ENCODE assay signal across 16 cellular contexts in the genomic region with DNA sequence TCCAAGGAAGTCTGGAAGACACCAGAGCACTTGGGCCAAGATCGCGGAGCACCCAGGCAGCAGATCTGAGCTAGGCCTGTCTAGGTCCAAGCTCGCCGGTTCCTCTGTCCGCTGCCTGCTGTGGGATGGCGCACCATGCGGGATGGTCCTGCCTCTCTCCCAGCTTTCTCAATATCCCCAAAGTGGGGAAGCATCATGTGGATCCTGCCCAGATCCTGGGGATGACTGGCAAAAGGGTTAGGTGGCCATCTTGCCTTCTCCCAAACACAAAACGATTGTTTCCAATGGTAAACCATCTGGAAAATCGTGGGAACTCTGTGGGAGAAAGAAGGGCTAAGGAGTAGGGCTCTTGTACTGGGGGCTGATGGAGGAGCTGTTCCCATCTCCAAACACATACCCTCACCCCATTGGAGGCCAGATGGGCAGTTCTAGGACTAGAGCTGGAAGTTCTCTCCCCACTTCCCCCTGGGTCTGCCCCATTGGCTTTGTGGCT. TPM values are rescaled to one million over a fixed set of nuclear protein-coding genes. Genes with fewer than 3 reads are reported as not detected.
A peak's percentile ranks its signal among the peaks of the same experiment; 100 is the strongest.
DNase-seq lines count a peak whose midpoint lies in the region; ATAC-seq, FAIRE-seq and TF ChIP-seq lines count a peak whose summit lies in the region.
"Had no signal": no experiment of that assay in that cellular context is flagged by ENCODE, and none has a peak within 500 bp of the region (broad histone marks: within the 10 kb centered on the region; RNA-seq: fewer than 3 reads in every experiment).

No MANE protein-coding gene starts in this region.

- no peak overlapping the region for H2AFZ ChIP-seq in Karpas-422 (ENCODE audit: low read length)

- peaks cover 77% of the 10 kb centered on the region for H3K36me3 ChIP-seq in DOHH2 (ENCODE audit: control insufficient read depth, low read length)
- peaks cover 5% of the 10 kb centered on the region; the same call in 1 of the 2 replicates for H3K36me3 ChIP-seq in Karpas-422 (ENCODE audit: insufficient read depth, low read length)

- H3K9me3 ChIP-seq in DOHH2 (ENCODE audit: control insufficient read depth, insufficient read depth, low read length): no peaks in the 10 kb centered on the region
- H3K9me3 ChIP-seq in Karpas-422 (ENCODE audit: low read length): no peaks in the 10 kb centered on the region

- DNase-seq in Karpas-422 (no peak), left ventricle myocardium superior (no peak), progenitor cell of endocrine pancreas (ENCODE audit: low spot score, unreplicated experiment) (no peak), urothelium cell line (ENCODE audit: low spot score) (no peak)
- no peak for DNase-seq in central memory CD4-positive, alpha-beta T cell
- DNase-seq: activated CD8-positive, alpha-beta memory T cell treated with anti-CD3 and anti-CD28 coated beads for 24 hours; NCI-H524 treated with DMSO at 0.1 percent for 48 hours; posterior cingulate gyrus; SHP77 treated with DMSO at 0.1 percent for 48 hours had no signal

- peak; percentile 34 for ATAC-seq in left ventricle myocardium superior
- no peak for ATAC-seq in GM19455 (IDR thresholded peaks at IDR 0.05; ENCODE audit: unreplicated experiment)
- no peak for ATAC-seq in HG03571 (IDR thresholded peaks at IDR 0.05; ENCODE audit: unreplicated experiment)

- H3K27me3 ChIP-seq in DOHH2 (ENCODE audit: control insufficient read depth, low read length) (no peaks in the 10 kb centered on the region), Karpas-422 (ENCODE audit: low read length) (no peaks in the 10 kb centered on the region)

- peaks cover 2% of the 10 kb centered on the region for H3K36me3 Mint-ChIP-seq in progenitor cell of endocrine pancreas (ENCODE audit: insufficient read depth)

- H3K27me3 Mint-ChIP-seq in progenitor cell of endocrine pancreas: no peaks in the 10 kb centered on the region
- H3K27me3 Mint-ChIP-seq: activated naive CD4-positive, alpha-beta T cell treated with anti-CD3 and anti-CD28 coated beads, Interleukin-2, amount 10 ng/mL, durations not matched to agents 7 days and 5 days; central memory CD8-positive, alpha-beta T cell; stimulated activated naive B cell treated with anti-CD40 and anti-IgM and Interleukin-4, amounts not matched to agents 10 μg/mL and 1 μg/mL and 100 μg/mL, for 72 hours had no signal

- intact Hi-C loops in left ventricle myocardium superior (cut with micrococcal nuclease): no loop called here

- H4K20me1 ChIP-seq in DOHH2 (ENCODE audit: control insufficient read depth, insufficient read depth, low read depth, low read length): 0 out of 2 replicates have a peak, but pooled peaks cover 8% of the 10 kb centered on the region
- peaks cover 10% of the 10 kb centered on the region; the same call in 1 of the 2 replicates for H4K20me1 ChIP-seq in Karpas-422 (ENCODE audit: insufficient read depth, low read depth, low read length)

- H3K9ac ChIP-seq in Karpas-422 (ENCODE audit: low read length): peak overlapping the region; percentile 79

- peak overlapping the region; percentile 95 for H3K4me3 ChIP-seq in DOHH2 (ENCODE audit: low read length)
- peak overlapping the region; percentile 61 for H3K4me3 ChIP-seq in Karpas-422 (ENCODE audit: low read length)
- H3K4me3 ChIP-seq: lung had no signal

- H3F3A ChIP-seq in DOHH2 (ENCODE audit: control insufficient read depth, insufficient read depth): peaks cover 37% of the 10 kb centered on the region

- H3K4me1 ChIP-seq in DOHH2 (ENCODE audit: control insufficient read depth, low read length) (peaks cover 100% of the 10 kb centered on the region), Karpas-422 (ENCODE audit: low read length) (peaks cover 100% of the 10 kb centered on the region)

- H3K27ac ChIP-seq in DOHH2 (ENCODE audit: low read depth, low read length): peak overlapping the region; percentile 97
- H3K27ac ChIP-seq in Karpas-422 (ENCODE audit: low read length): peak overlapping the region; percentile 97

- TF ChIP-seq CTCF in DOHH2 (IDR thresholded peaks at IDR 0.05; ENCODE audit: low read depth, low read length, poor library complexity, severe bottlenecking): no peak
- no peak for TF ChIP-seq CTCF in progenitor cell of endocrine pancreas (IDR thresholded peaks at IDR 0.05; ENCODE audit: unreplicated experiment)

- H3K4me1 Mint-ChIP-seq in progenitor cell of endocrine pancreas (ENCODE audit: low read depth): peaks cover 28% of the 10 kb centered on the region

- no peaks in the 10 kb centered on the region for H3K9me2 ChIP-seq in DOHH2 (replicated peaks; ENCODE audit: control insufficient read depth, low read length)
- no peaks in the 10 kb centered on the region for H3K9me2 ChIP-seq in Karpas-422 (replicated peaks; ENCODE audit: insufficient read depth, low read length)

- H3K79me2 ChIP-seq in DOHH2 (ENCODE audit: control insufficient read depth, low read length) (peaks cover 97% of the 10 kb centered on the region), Karpas-422 (ENCODE audit: low read length) (peaks cover 93% of the 10 kb centered on the region)

- H3K9me3 Mint-ChIP-seq in progenitor cell of endocrine pancreas (ENCODE audit: low read depth): no peaks in the 10 kb centered on the region
- H3K9me3 Mint-ChIP-seq: activated naive CD4-positive, alpha-beta T cell treated with anti-CD3 and anti-CD28 coated beads, Interleukin-2, amount 10 ng/mL, durations not matched to agents 7 days and 5 days; central memory CD8-positive, alpha-beta T cell; stimulated activated naive B cell treated with anti-CD40 and anti-IgM and Interleukin-4, amounts not matched to agents 10 μg/mL and 1 μg/mL and 100 μg/mL, for 72 hours had no signal

- H3K27ac Mint-ChIP-seq in progenitor cell of endocrine pancreas: peak overlapping the region; percentile 60
- H3K27ac Mint-ChIP-seq: activated naive CD4-positive, alpha-beta T cell treated with anti-CD3 and anti-CD28 coated beads, Interleukin-2, amount 10 ng/mL, durations not matched to agents 7 days and 5 days had no signal

- no peak overlapping the region for H3K4me3 Mint-ChIP-seq in progenitor cell of endocrine pancreas (ENCODE audit: low read depth)
- H3K4me3 Mint-ChIP-seq: activated naive CD4-positive, alpha-beta T cell treated with anti-CD3 and anti-CD28 coated beads, Interleukin-2, amount 10 ng/mL, durations not matched to agents 7 days and 5 days; central memory CD8-positive, alpha-beta T cell had no signal

- no peak for FAIRE-seq in urothelium cell line (lab: Jason Lieb, UNC)

- H3K4me2 ChIP-seq in DOHH2 (ENCODE audit: low read length) (peak overlapping the region; percentile 98), Karpas-422 (ENCODE audit: low read depth, low read length, poor library complexity, severe bottlenecking) (peak overlapping the region; percentile 72)

RNA-seq across cellular contexts. Expression of a gene that starts 8.9 kb away (rescaled TPM):
- 22.7 and 27.9 TPM in 2 replicates for total RNA-seq in Karpas-422 (2014; rRNA removed; shearing (Covaris generic); ENCODE audit: low replicate concordance)
- total RNA-seq in left ventricle myocardium superior (13.2 TPM), progenitor cell of endocrine pancreas (45.1 and 45.8 TPM in 2 replicates)

RNA-seq across cellular contexts. Expression of a gene that starts 39.6 kb away (rescaled TPM):
- total RNA-seq in Karpas-422 (2014; rRNA removed; shearing (Covaris generic); ENCODE audit: low replicate concordance): 20.5 and 29.9 TPM in 2 replicates
- 8.5 TPM for total RNA-seq in left ventricle myocardium superior
- 22.0 and 22.5 TPM in 2 replicates for total RNA-seq in progenitor cell of endocrine pancreas
